2 cellular contexts compared by ENCODE assay signal in the genomic region with DNA sequence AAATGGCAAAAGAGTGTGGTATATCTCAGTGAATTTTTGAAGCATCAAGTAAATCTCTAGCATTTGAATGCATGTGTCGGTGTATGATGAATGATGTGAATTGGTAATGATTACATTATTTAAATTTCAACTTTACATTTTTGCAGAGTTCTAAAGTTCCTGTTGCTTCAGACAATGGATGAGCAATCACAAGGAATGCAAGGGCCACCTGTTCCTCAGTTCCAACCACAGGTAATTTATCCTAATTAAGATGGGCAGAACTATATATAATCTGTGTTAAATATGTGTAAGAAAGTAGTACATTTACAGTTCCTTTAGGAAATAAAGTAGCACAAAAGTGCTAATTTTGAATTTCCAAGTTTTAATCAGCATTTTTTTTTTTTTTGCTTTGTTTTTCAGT.
TF ChIP-seq lines count a peak whose summit lies in the region.

No MANE protein-coding gene starts in this region.

TF ChIP-seq in IMR-90, 13 proteins besides CTCF, POLR2A, EP300 and RAD21:
- TF ChIP-seq SMC3 (IDR thresholded peaks at IDR 0.05; ENCODE audit: low read depth, low read length) (no peak), NFE2L2 (IDR thresholded peaks at IDR 0.05; ENCODE audit: low read depth, low read length) (no peak), MAFK (IDR thresholded peaks at IDR 0.05; ENCODE audit: low read depth, low read length) (no peak), FOS (IDR thresholded peaks at IDR 0.05; ENCODE audit: low read depth, low read length) (no peak), MAZ (IDR thresholded peaks at IDR 0.05; ENCODE audit: borderline replicate concordance, low read depth, low read length) (no peak), USF2 (IDR thresholded peaks at IDR 0.05; ENCODE audit: low read depth, low read length) (no peak), RCOR1 (IDR thresholded peaks at IDR 0.05; ENCODE audit: insufficient replicate concordance, low read length) (no peak), CHD1 (IDR thresholded peaks at IDR 0.05; ENCODE audit: low read depth, low read length) (no peak), MXI1 (IDR thresholded peaks at IDR 0.05; ENCODE audit: borderline replicate concordance, low read depth, low read length) (no peak), BHLHE40 (IDR thresholded peaks at IDR 0.05; ENCODE audit: low read depth, low read length) (no peak), RFX5 (IDR thresholded peaks at IDR 0.05; ENCODE audit: low read depth, low read length) (no peak), CEBPB (IDR thresholded peaks at IDR 0.05; ENCODE audit: low read depth, low read length) (no peak)
- TF ChIP-seq, protein P1, sequence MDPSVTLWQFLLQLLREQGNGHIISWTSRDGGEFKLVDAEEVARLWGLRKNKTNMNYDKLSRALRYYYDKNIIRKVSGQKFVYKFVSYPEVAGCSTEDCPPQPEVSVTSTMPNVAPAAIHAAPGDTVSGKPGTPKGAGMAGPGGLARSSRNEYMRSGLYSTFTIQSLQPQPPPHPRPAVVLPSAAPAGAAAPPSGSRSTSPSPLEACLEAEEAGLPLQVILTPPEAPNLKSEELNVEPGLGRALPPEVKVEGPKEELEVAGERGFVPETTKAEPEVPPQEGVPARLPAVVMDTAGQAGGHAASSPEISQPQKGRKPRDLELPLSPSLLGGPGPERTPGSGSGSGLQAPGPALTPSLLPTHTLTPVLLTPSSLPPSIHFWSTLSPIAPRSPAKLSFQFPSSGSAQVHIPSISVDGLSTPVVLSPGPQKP (IDR thresholded peaks at IDR 0.05; ENCODE audit: borderline replicate concordance, low read depth, low read length), result no peak
TF ChIP-seq in IMR-90: peak in this region for 0.

TF ChIP-seq in HepG2, 621 proteins besides CTCF, POLR2A, EP300 and RAD21:
- no peak for TF ChIP-seq DPF2 (CRISPR knock-in tag; IDR thresholded peaks at IDR 0.05; ENCODE audit: borderline replicate concordance, low read depth)
